ENCODE assay signal across 1 cellular context in the genomic region with DNA sequence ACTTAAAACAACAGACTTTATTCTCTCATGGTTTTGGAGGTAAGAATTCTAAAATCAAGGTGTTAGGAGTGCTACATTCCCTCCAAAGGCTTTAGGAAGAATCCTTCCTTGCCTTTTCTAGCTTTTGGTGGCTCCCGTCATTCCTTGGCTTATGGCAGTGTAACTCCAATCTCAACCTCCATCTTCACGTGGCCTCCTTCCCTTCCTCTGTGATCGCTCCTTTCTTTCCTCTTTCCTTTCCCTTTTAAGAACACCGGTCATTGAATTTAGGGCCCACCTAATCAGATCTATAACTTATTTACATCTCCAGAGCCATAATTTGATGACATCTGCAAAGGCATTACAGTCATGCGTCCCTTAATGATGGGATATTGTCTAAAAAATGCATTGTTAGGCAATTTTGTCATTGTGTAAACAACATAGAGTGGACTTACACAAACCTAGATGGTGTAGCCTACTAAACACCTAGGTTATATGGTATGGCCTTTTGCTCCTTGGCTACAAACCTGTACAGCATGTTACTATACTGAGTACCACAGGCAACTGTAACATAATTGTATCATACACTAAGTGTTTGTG.
TF ChIP-seq lines count a peak whose summit lies in the region.

No MANE protein-coding gene starts in this region.

TF ChIP-seq in K562, 482 proteins besides CTCF, POLR2A, EP300 and RAD21 (continued from another document):
- TF ChIP-seq, protein P1, sequence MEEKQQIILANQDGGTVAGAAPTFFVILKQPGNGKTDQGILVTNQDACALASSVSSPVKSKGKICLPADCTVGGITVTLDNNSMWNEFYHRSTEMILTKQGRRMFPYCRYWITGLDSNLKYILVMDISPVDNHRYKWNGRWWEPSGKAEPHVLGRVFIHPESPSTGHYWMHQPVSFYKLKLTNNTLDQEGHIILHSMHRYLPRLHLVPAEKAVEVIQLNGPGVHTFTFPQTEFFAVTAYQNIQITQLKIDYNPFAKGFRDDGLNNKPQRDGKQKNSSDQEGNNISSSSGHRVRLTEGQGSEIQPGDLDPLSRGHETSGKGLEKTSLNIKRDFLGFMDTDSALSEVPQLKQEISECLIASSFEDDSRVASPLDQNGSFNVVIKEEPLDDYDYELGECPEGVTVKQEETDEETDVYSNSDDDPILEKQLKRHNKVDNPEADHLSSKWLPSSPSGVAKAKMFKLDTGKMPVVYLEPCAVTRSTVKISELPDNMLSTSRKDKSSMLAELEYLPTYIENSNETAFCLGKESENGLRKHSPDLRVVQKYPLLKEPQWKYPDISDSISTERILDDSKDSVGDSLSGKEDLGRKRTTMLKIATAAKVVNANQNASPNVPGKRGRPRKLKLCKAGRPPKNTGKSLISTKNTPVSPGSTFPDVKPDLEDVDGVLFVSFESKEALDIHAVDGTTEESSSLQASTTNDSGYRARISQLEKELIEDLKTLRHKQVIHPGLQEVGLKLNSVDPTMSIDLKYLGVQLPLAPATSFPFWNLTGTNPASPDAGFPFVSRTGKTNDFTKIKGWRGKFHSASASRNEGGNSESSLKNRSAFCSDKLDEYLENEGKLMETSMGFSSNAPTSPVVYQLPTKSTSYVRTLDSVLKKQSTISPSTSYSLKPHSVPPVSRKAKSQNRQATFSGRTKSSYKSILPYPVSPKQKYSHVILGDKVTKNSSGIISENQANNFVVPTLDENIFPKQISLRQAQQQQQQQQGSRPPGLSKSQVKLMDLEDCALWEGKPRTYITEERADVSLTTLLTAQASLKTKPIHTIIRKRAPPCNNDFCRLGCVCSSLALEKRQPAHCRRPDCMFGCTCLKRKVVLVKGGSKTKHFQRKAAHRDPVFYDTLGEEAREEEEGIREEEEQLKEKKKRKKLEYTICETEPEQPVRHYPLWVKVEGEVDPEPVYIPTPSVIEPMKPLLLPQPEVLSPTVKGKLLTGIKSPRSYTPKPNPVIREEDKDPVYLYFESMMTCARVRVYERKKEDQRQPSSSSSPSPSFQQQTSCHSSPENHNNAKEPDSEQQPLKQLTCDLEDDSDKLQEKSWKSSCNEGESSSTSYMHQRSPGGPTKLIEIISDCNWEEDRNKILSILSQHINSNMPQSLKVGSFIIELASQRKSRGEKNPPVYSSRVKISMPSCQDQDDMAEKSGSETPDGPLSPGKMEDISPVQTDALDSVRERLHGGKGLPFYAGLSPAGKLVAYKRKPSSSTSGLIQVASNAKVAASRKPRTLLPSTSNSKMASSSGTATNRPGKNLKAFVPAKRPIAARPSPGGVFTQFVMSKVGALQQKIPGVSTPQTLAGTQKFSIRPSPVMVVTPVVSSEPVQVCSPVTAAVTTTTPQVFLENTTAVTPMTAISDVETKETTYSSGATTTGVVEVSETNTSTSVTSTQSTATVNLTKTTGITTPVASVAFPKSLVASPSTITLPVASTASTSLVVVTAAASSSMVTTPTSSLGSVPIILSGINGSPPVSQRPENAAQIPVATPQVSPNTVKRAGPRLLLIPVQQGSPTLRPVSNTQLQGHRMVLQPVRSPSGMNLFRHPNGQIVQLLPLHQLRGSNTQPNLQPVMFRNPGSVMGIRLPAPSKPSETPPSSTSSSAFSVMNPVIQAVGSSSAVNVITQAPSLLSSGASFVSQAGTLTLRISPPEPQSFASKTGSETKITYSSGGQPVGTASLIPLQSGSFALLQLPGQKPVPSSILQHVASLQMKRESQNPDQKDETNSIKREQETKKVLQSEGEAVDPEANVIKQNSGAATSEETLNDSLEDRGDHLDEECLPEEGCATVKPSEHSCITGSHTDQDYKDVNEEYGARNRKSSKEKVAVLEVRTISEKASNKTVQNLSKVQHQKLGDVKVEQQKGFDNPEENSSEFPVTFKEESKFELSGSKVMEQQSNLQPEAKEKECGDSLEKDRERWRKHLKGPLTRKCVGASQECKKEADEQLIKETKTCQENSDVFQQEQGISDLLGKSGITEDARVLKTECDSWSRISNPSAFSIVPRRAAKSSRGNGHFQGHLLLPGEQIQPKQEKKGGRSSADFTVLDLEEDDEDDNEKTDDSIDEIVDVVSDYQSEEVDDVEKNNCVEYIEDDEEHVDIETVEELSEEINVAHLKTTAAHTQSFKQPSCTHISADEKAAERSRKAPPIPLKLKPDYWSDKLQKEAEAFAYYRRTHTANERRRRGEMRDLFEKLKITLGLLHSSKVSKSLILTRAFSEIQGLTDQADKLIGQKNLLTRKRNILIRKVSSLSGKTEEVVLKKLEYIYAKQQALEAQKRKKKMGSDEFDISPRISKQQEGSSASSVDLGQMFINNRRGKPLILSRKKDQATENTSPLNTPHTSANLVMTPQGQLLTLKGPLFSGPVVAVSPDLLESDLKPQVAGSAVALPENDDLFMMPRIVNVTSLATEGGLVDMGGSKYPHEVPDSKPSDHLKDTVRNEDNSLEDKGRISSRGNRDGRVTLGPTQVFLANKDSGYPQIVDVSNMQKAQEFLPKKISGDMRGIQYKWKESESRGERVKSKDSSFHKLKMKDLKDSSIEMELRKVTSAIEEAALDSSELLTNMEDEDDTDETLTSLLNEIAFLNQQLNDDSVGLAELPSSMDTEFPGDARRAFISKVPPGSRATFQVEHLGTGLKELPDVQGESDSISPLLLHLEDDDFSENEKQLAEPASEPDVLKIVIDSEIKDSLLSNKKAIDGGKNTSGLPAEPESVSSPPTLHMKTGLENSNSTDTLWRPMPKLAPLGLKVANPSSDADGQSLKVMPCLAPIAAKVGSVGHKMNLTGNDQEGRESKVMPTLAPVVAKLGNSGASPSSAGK (IDR thresholded peaks at IDR 0.05) = peak; percentile 32; the same call in 1 of the 2 replicates
